1 cellular context compared by ENCODE assay signal in genomic region chr1:92029241-92029922, GRCh38.
TF ChIP-seq lines count a peak whose summit lies in the region.

No MANE protein-coding gene starts in this region.

TF ChIP-seq in A549, 52 proteins besides CTCF, POLR2A, EP300 and RAD21 (continued from another document):
- TF ChIP-seq HOXA7 (CRISPR knock-in tag; IDR thresholded peaks at IDR 0.05) (no peak), MAFK (IDR thresholded peaks at IDR 0.05; ENCODE audit: partially characterized antibody) (no peak), MAZ (IDR thresholded peaks at IDR 0.05; ENCODE audit: borderline replicate concordance, low read depth, low read length) (no peak), ZSCAN20 (CRISPR knock-in tag; IDR thresholded peaks at IDR 0.05) (no peak), CEBPB (IDR thresholded peaks at IDR 0.05) (no peak), TFCP2L1 (CRISPR knock-in tag; IDR thresholded peaks at IDR 0.05) (no peak), RARB (CRISPR knock-in tag; IDR thresholded peaks at IDR 0.05) (no peak), CBX8 (IDR thresholded peaks at IDR 0.05) (no peak), BHLHE40 (IDR thresholded peaks at IDR 0.05; ENCODE audit: low read depth, low read length) (no peak), ESRRA (IDR thresholded peaks at IDR 0.05; ENCODE audit: borderline replicate concordance, low read length) (no peak), ZFP36 (IDR thresholded peaks at IDR 0.05; ENCODE audit: borderline replicate concordance, partially characterized antibody) (no peak), JUN (IDR thresholded peaks at IDR 0.05) (no peak), FOSB (CRISPR knock-in tag; IDR thresholded peaks at IDR 0.05) (no peak)
